8 cellular contexts compared by ENCODE assay signal in genomic region chr16:70381604-70382342, GRCh38. TPM values are rescaled to one million over a fixed set of nuclear protein-coding genes. Genes with fewer than 3 reads are reported as not detected.
DNase-seq lines count a peak whose midpoint lies in the region; ATAC-seq and TF ChIP-seq lines count a peak whose summit lies in the region.

No MANE protein-coding gene starts in this region.

- H3K4me3 ChIP-seq in BE2C (ENCODE audit: low read depth, low read length) (peak overlapping the region; percentile 97), astrocyte of the spinal cord (ENCODE audit: low read depth, low read length) (peak overlapping the region; percentile 54), lower leg skin (ENCODE audit: low read depth, poor library complexity, severe bottlenecking) (peak overlapping the region; percentile 17), upper lobe of left lung (peak overlapping the region; percentile 20 to 82 (median 74))

- TF ChIP-seq EP300 in upper lobe of left lung (IDR thresholded peaks at IDR 0.05), result no peak

- peak overlapping the region; percentile 35 to 89 (median 81) for H3K27ac ChIP-seq in upper lobe of left lung

- no peaks in the 10 kb centered on the region for H3K4me1 ChIP-seq in BE2C
- peaks cover 14 to 30% (median 16%) of the 10 kb centered on the region in 4 donors for H3K4me1 ChIP-seq in upper lobe of left lung

- H3K27me3 ChIP-seq in BE2C, result no peaks in the 10 kb centered on the region
- H3K27me3 ChIP-seq in upper lobe of left lung, result no peaks in the 10 kb centered on the region

- no peaks in the 10 kb centered on the region for H3K4me1 Mint-ChIP-seq in HFFc6 (ENCODE audit: low read depth)

- no peaks in the 10 kb centered on the region for H3K9me3 Mint-ChIP-seq in HFFc6

- H3K9me3 ChIP-seq in BE2C (no peaks in the 10 kb centered on the region), upper lobe of left lung (no peaks in the 10 kb centered on the region)

- peaks cover 16% of the 10 kb centered on the region; the same call in 1 of the 2 replicates for H3K36me3 Mint-ChIP-seq in HFFc6 (ENCODE audit: low read depth)

- ATAC-seq in upper lobe of left lung (ENCODE audit: low FRiP score in 2 of 2), result peak; percentile 28 to 45
- no peak for ATAC-seq in HG03139 (IDR thresholded peaks at IDR 0.05; ENCODE audit: unreplicated experiment)

- in situ Hi-C loops in astrocyte of the spinal cord (cut with HindIII; ENCODE audit: low sequenced_read_pairs), result no loop called here

- DNase-seq in BE2C (no peak), HFFc6 (no peak), astrocyte of the spinal cord (ENCODE audit: low read depth, low spot score) (no peak), lower leg skin (ENCODE audit: low spot score in 2 of 2) (peak in 1 of 2 donors; percentile 31), upper lobe of left lung (peak in 1 of 2 donors; percentile 43), erythroblast (lab: John Stamatoyannopoulos, UW) (no peak), GM20000 (ENCODE audit: low spot score) (no peak)

- TF ChIP-seq POLR2A in lower leg skin (IDR thresholded peaks at IDR 0.05) (no peak), upper lobe of left lung (IDR thresholded peaks at IDR 0.05) (peak in 1 of 4 donors; percentile 79), erythroblast (IDR thresholded peaks at IDR 0.05; ENCODE audit: low read length) (no peak)

- intact Hi-C loops in lower leg skin (cut with DNase I; ENCODE audit: low total_unique reads), result no loop called here

- peaks cover 13% of the 10 kb centered on the region for H3K36me3 ChIP-seq in BE2C
- peaks cover 0 to 13% (median 3%) of the 10 kb centered on the region in 4 donors for H3K36me3 ChIP-seq in upper lobe of left lung

- H3K27ac Mint-ChIP-seq in HFFc6, result no peak overlapping the region; the same call in 1 of the 2 replicates

- TF ChIP-seq CTCF in BE2C (IDR thresholded peaks at IDR 0.05; ENCODE audit: low read depth, low read length), result no peak
- no peak for TF ChIP-seq CTCF in HFFc6 (IDR thresholded peaks at IDR 0.05)
- no peak for TF ChIP-seq CTCF in astrocyte of the spinal cord (IDR thresholded peaks at IDR 0.05; ENCODE audit: low read depth, low read length)
- no peak for TF ChIP-seq CTCF in lower leg skin (IDR thresholded peaks at IDR 0.05)
- TF ChIP-seq CTCF in upper lobe of left lung (IDR thresholded peaks at IDR 0.05), result no peak
- no peak for TF ChIP-seq CTCF in GM20000 (IDR thresholded peaks at IDR 0.05; ENCODE audit: extremely low read depth, missing control alignments)

- WGBS in lower leg skin, 2 donors, result 18 to 33% methylated on average over 23 to 39 of the region's 47 CpGs
- WGBS in upper lobe of left lung, 2 donors, result 56 to 79% methylated on average over 7 of the region's 47 CpGs

- peak overlapping the region; percentile 93 for H3K4me3 Mint-ChIP-seq in HFFc6

- H3K27me3 Mint-ChIP-seq in HFFc6 (ENCODE audit: insufficient read depth), result peaks cover 4% of the 10 kb centered on the region

RNA-seq across cellular contexts. Expression of gene DDX19A, which starts 35.1 kb away (rescaled TPM):
- polyA plus RNA-seq in BE2C (2012; ENCODE audit: insufficient read depth, insufficient read length, low read depth), result 60.8 TPM
- 10 to 100 TPM; 40.1 to 50.9 (median 43.8) TPM for total RNA-seq in HFFc6 (2021; fragmentation: NEBNext Ultra II Directional; extraction: Animal tissue kit (Norgen Biotek cat#: 25700))
- total RNA-seq in lower leg skin (10 to 100 TPM; 35.6 to 50.0 (median 38.4) TPM), upper lobe of left lung (10 to 100 TPM; 28.6 to 46.1 (median 31.7) TPM)

RNA-seq across cellular contexts. Expression of gene ST3GAL2, which starts 57.1 kb away (rescaled TPM):
- polyA plus RNA-seq in BE2C (2012; ENCODE audit: insufficient read depth, insufficient read length, low read depth), result 60.3 TPM
- total RNA-seq in HFFc6 (2021; fragmentation: NEBNext Ultra II Directional; extraction: Animal tissue kit (Norgen Biotek cat#: 25700)), result 10 to 100 TPM; 25.4 to 31.2 (median 26.3) TPM
- total RNA-seq in lower leg skin (10 to 100 TPM in 1 of 4 donors, 1 to 10 TPM in 3; 7.0 to 12.9 (median 9.5) TPM), upper lobe of left lung (10 to 100 TPM; 12.5 to 50.3 (median 26.1) TPM)

Comparison
In these comparisons a context has a peak if more than half of its experiments do, and no peak if none do; other contexts are left out.
1. H3K4me3 ChIP-seq: peak in every context shown above with its lines; median percentile 97 in BE2C; 74 in upper lobe of left lung; 54 in astrocyte of the spinal cord; 17 in lower leg skin.